10 cellular contexts compared by ENCODE assay signal in genomic region chr1:9009438-9010366, GRCh38. TPM values are rescaled to one million over a fixed set of nuclear protein-coding genes. Genes with fewer than 3 reads are reported as not detected.
DNase-seq lines count a peak whose midpoint lies in the region; ATAC-seq, FAIRE-seq and TF ChIP-seq lines count a peak whose summit lies in the region.
"Had no signal": no experiment of that assay in that cellular context is flagged by ENCODE, and none has a peak within 500 bp of the region (broad histone marks: within the 10 kb centered on the region; RNA-seq: fewer than 3 reads in every experiment).

No MANE protein-coding gene starts in this region.

- H3K27me3 ChIP-seq in small intestine (ENCODE audit: control insufficient read depth in 2 of 2, insufficient read depth in 2 of 2, low read length in 2 of 2) = no peaks in the 10 kb centered on the region
- no peaks in the 10 kb centered on the region for H3K27me3 ChIP-seq in CD4-positive, alpha-beta memory T cell (ENCODE audit: insufficient read depth, low read length)

- in situ Hi-C loops in G401 (cut with HindIII; ENCODE audit: low sequenced_read_pairs) = no loop called here

- H3K27ac Mint-ChIP-seq in CD4-positive, alpha-beta memory T cell = no peak overlapping the region
- H3K27ac Mint-ChIP-seq: activated B cell treated with CpG ODN at 0.5 μM for 24 hours had no signal

- H3K9me3 Mint-ChIP-seq in CD4-positive, alpha-beta memory T cell = no peaks in the 10 kb centered on the region
- H3K9me3 Mint-ChIP-seq: activated B cell treated with CpG ODN at 0.5 μM for 24 hours had no signal

- peak; percentile 13 for TF ChIP-seq POLR2A in GM10847 (IDR thresholded peaks at IDR 0.05; ENCODE audit: extremely low read depth, insufficient read length)

- ATAC-seq in left lobe of liver (peak; percentile 16), HG03432 (IDR thresholded peaks at IDR 0.05; ENCODE audit: unreplicated experiment) (no peak)

- H3K36me3 ChIP-seq in small intestine (ENCODE audit: control insufficient read depth in 2 of 2, insufficient read depth in 2 of 2, low read length in 2 of 2) = no peaks in the 10 kb centered on the region
- no peaks in the 10 kb centered on the region for H3K36me3 ChIP-seq in CD4-positive, alpha-beta memory T cell (ENCODE audit: insufficient read depth, low read length)

- H3K4me1 Mint-ChIP-seq in CD4-positive, alpha-beta memory T cell = peaks cover 0 to 6% (median 3%) of the 10 kb centered on the region in 4 donors

- intact Hi-C loops in CD4-positive, alpha-beta memory T cell (cut with micrococcal nuclease) = no loop called here

- CTCF ChIA-PET in CD4-positive, alpha-beta memory T cell (lab: Charles Lee; ENCODE audit: partially characterized antibody) = no interaction called here

- DNase-seq in amniotic epithelial cell (ENCODE audit: low read depth) = peak; percentile 29
- no peak for DNase-seq in left lobe of liver (ENCODE audit: low spot score)
- DNase-seq in small intestine = no peak
- DNase-seq in CD4-positive, alpha-beta memory T cell = no peak
- DNase-seq in G401 (ENCODE audit: low spot score) = no peak
- DNase-seq: activated B cell treated with CpG ODN at 0.5 μM for 24 hours had no signal

- H3K27me3 Mint-ChIP-seq in CD4-positive, alpha-beta memory T cell = no peaks in the 10 kb centered on the region

- H3K9me3 ChIP-seq in small intestine (ENCODE audit: control insufficient read depth, low read depth) = no peaks in the 10 kb centered on the region
- no peaks in the 10 kb centered on the region for H3K9me3 ChIP-seq in CD4-positive, alpha-beta memory T cell (ENCODE audit: control insufficient read depth in 1 of 2, low read length in 2 of 2)

- H3K4me1 ChIP-seq in small intestine (ENCODE audit: control insufficient read depth in 2 of 2, insufficient read depth in 1 of 2, low read depth in 1 of 2, low read length in 1 of 2) = no peaks in the 10 kb centered on the region
- H3K4me1 ChIP-seq in CD4-positive, alpha-beta memory T cell (ENCODE audit: insufficient read depth, low read length) = peaks cover 7% of the 10 kb centered on the region

- no peak for FAIRE-seq in small intestine (lab: Jason Lieb, UNC)

- H3K4me3 Mint-ChIP-seq in CD4-positive, alpha-beta memory T cell = no peak overlapping the region
- H3K4me3 Mint-ChIP-seq: activated B cell treated with CpG ODN at 0.5 μM for 24 hours had no signal

- WGBS in small intestine, 3 donors = 51 to 60% (median 59%) methylated on average over 21 of the region's 21 CpGs

- H3K36me3 Mint-ChIP-seq in CD4-positive, alpha-beta memory T cell = no peaks in the 10 kb centered on the region

- peak; percentile 42; the same call in 1 of the 2 replicates for TF ChIP-seq CTCF in LNCAP (IDR thresholded peaks at IDR 0.05)

- POLR2A ChIA-PET in CD4-positive, alpha-beta memory T cell (lab: Charles Lee; ENCODE audit: partially characterized antibody) = no interaction called here

- no peak overlapping the region for H3K27ac ChIP-seq in small intestine (ENCODE audit: low read depth in 1 of 2, low read length in 1 of 2)
- H3K27ac ChIP-seq in CD4-positive, alpha-beta memory T cell (ENCODE audit: low read depth, low read length) = no peak overlapping the region

- no peak overlapping the region for H3K4me3 ChIP-seq in small intestine (ENCODE audit: low read depth in 1 of 2, low read length in 2 of 2)
- no peak overlapping the region for H3K4me3 ChIP-seq in CD4-positive, alpha-beta memory T cell (ENCODE audit: low read length in 2 of 2)

RNA-seq across cellular contexts. Expression of gene SLC2A7, which starts 16.5 kb away (rescaled TPM):
- not detected for total RNA-seq in left lobe of liver
- polyA plus RNA-seq in small intestine = under 1 TPM in 1 of 3 donors, not detected in 2; 0.55 TPM
- total RNA-seq in CD4-positive, alpha-beta memory T cell = not detected
- not detected for polyA plus RNA-seq in CD4-positive, alpha-beta memory T cell
- not detected in 2 replicates for total RNA-seq in G401 (2014; rRNA removed; shearing (Covaris generic))
- total RNA-seq: activated B cell treated with CpG ODN at 0.5 μM for 24 hours, pulmonary artery endothelial cell had no signal

RNA-seq across cellular contexts. Expression of gene SLC2A5, which starts 59.7 kb away (rescaled TPM):
- total RNA-seq in left lobe of liver = 0.35 TPM
- polyA plus RNA-seq in small intestine = 100 to 1,000 TPM in 2 of 3 donors, 10 to 100 TPM in 1; 42.5 to 234 (median 175) TPM
- total RNA-seq in CD4-positive, alpha-beta memory T cell = under 1 TPM in 1 of 2 experiments, not detected in 1; 0.23 TPM
- not detected for polyA plus RNA-seq in CD4-positive, alpha-beta memory T cell
- 0.64 TPM in 1 of 2 replicates, not detected in the other for total RNA-seq in G401 (2014; rRNA removed; shearing (Covaris generic))
- total RNA-seq: pulmonary artery endothelial cell had no signal
